In genomic region chr3:15812183-15812582, GRCh38 we compare ENCODE assay signal across 8 cellular contexts. TPM values are rescaled to one million over a fixed set of nuclear protein-coding genes. Genes with fewer than 3 reads are reported as not detected.
DNase-seq lines count a peak whose midpoint lies in the region; ATAC-seq, FAIRE-seq and TF ChIP-seq lines count a peak whose summit lies in the region.

No MANE protein-coding gene starts in this region.

- peak; percentile 89 for FAIRE-seq in GM19239 (lab: Jason Lieb, UNC)

- intact Hi-C loops in ascending aorta (cut with DNase I) (loop anchor here (2.0 kb wide), 1 partner anchor 181 kb away; no protein-coding TSS in a partner anchor), right lobe of liver (cut with DNase I) (no loop called here), head of caudate nucleus (cut with DNase I) (loop anchor here (5.0 to 10.0 kb wide), 2 partner anchors 180 to 273 kb away; no protein-coding TSS in a partner anchor)

- H3K27me3 ChIP-seq in ascending aorta (no peaks in the 10 kb centered on the region), right lobe of liver (no peaks in the 10 kb centered on the region)

- TF ChIP-seq CTCF in ascending aorta (IDR thresholded peaks at IDR 0.05) (peak; percentile 31 to 61 (median 45)), right lobe of liver (IDR thresholded peaks at IDR 0.05) (peak; percentile 48 to 62 (median 55)), omental fat pad (IDR thresholded peaks at IDR 0.05) (peak in 1 of 3 donors; percentile 13)

- no peak for TF ChIP-seq POLR2A in right lobe of liver (IDR thresholded peaks at IDR 0.05)

- H3K4me3 ChIP-seq in ascending aorta (no peak overlapping the region), right lobe of liver (no peak overlapping the region)

- H3K27ac ChIP-seq in ascending aorta (no peak overlapping the region), right lobe of liver (no peak overlapping the region)

- 100% methylated on average over 1 of the region's 1 CpG for WGBS in right lobe of liver (ENCODE audit: insufficient coverage, low coverage, low lambda C conversion rate, missing lambda C conversion rate)

- H3K9me3 ChIP-seq in ascending aorta: no peaks in the 10 kb centered on the region
- no peaks in the 10 kb centered on the region for H3K9me3 ChIP-seq in right lobe of liver

- ATAC-seq in right lobe of liver (peak in 3 of 4 donors; percentile 33 to 60 (median 50)), HG03432 (IDR thresholded peaks at IDR 0.05; ENCODE audit: unreplicated experiment) (no peak), HG03139 (IDR thresholded peaks at IDR 0.05; ENCODE audit: unreplicated experiment) (no peak), omental fat pad (ENCODE audit: low FRiP score) (no peak)

- H3K4me1 ChIP-seq in ascending aorta: no peaks in the 10 kb centered on the region
- peaks cover 0 to 12% (median 2%) of the 10 kb centered on the region in 4 donors for H3K4me1 ChIP-seq in right lobe of liver

- H3K36me3 ChIP-seq in ascending aorta: no peaks in the 10 kb centered on the region
- no peaks in the 10 kb centered on the region for H3K36me3 ChIP-seq in right lobe of liver

- DNase-seq in AG20443 (ENCODE audit: low spot score) (peak; percentile 43), GM19239 (ENCODE audit: insufficient read length, low spot score) (no peak), ascending aorta (ENCODE audit: low spot score in 2 of 2) (no peak), right lobe of liver (no peak), omental fat pad (ENCODE audit: low spot score) (no peak), head of caudate nucleus (no peak)

RNA-seq across cellular contexts. Expression of gene ANKRD28, which starts 14.4 kb away (rescaled TPM):
- total RNA-seq in ascending aorta (19.7 TPM), right lobe of liver (10 to 100 TPM; 16.4 to 32.2 (median 25.7) TPM), omental fat pad (100 to 1,000 TPM in 1 of 4 donors, 10 to 100 TPM in 3; 47.6 to 197 (median 59.5) TPM)

Comparison
In these comparisons a context has a peak if more than half of its experiments do, and no peak if none do; other contexts are left out.
1. ATAC-seq: peak in right lobe of liver (3 of 4); none in HG03432 (single experiment), HG03139 (single experiment) and omental fat pad (single experiment).
2. intact Hi-C loops: an anchor here in ascending aorta (2.0 kb wide) and head of caudate nucleus (5.0 to 10.0 kb wide); none called in right lobe of liver.